Comparison of ENCODE assay signal across 8 cellular contexts in the genomic region with DNA sequence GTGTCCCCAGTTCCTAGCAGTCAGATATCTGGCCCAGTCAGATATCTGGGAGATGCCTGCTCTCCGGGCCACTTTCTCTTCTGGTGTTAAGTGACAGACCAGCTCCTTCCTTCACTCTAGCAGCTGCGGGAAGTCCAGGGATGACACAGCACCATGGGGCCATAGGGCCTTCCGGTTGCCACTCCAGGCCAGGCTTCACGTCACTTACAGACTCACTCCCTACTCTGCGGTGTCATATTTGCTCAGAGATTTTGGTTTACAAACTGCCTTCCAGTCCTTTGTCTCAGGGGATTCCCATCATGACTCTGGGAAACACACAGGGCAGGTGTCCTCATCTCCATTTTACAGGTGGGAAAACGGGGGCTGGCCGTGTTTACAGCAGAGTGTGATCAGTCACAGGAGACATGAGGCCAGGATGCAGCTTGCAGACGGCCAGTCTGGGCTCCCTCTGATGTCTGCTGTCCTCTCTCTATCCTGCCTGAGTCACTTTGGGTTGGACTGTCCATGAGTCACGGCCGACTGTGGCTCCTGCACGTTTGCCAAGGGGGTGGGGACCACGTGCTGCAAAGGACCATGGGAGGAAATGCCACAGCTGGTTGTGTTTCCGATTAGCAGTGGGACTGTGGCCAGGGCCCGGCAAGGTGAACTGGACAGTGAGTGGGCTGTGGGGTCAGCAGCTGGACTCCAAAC. TPM values are rescaled to one million over a fixed set of nuclear protein-coding genes. Genes with fewer than 3 reads are reported as not detected.
DNase-seq lines count a peak whose midpoint lies in the region; ATAC-seq and TF ChIP-seq lines count a peak whose summit lies in the region.

No MANE protein-coding gene starts in this region.

- H3K4me1 ChIP-seq in MM.1S (ENCODE audit: low read length), result peaks cover 9% of the 10 kb centered on the region

- H3K4me3 ChIP-seq in MM.1S (ENCODE audit: low read length), result no peak overlapping the region

- DNase-seq in CMK (ENCODE audit: low read depth), result peak; percentile 72
- no peak for DNase-seq in MM.1S
- peak; percentile 98 for DNase-seq in hepatic stellate cell (ENCODE audit: low spot score)
- no peak for DNase-seq in type B pancreatic cell (ENCODE audit: extremely low spot score, unreplicated experiment)
- no peak for DNase-seq in NCI-H446 (lab: John Stamatoyannopoulos, UW)
- no peak for DNase-seq in Ammon's horn (ENCODE audit: low spot score)

- H4K20me1 ChIP-seq in MM.1S (ENCODE audit: insufficient read depth, low read length), result no peaks in the 10 kb centered on the region

- H3K36me3 Mint-ChIP-seq in stimulated activated memory B cell treated with anti-CD40 and anti-IgM and Interleukin-4, amounts not matched to agents 10 μg/mL and 1 μg/mL and 100 μg/mL, for 72 hours, result peaks cover 6% of the 10 kb centered on the region
- H3K36me3 Mint-ChIP-seq in type B pancreatic cell, result peaks cover 4% of the 10 kb centered on the region

- H3K4me2 ChIP-seq in MM.1S (ENCODE audit: low read depth, low read length), result no peak overlapping the region; the same call in 1 of the 2 replicates

- H3K9me3 ChIP-seq in MM.1S (replicated peaks; ENCODE audit: insufficient read depth, low read length), result no peaks in the 10 kb centered on the region

- H3K9ac ChIP-seq in MM.1S (ENCODE audit: low read length), result no peak overlapping the region

- peaks cover 23% of the 10 kb centered on the region for H3K27me3 Mint-ChIP-seq in stimulated activated memory B cell treated with anti-CD40 and anti-IgM and Interleukin-4, amounts not matched to agents 10 μg/mL and 1 μg/mL and 100 μg/mL, for 72 hours
- peaks cover 5% of the 10 kb centered on the region for H3K27me3 Mint-ChIP-seq in type B pancreatic cell

- peak; percentile 49 for ATAC-seq in stimulated activated memory B cell treated with anti-CD40 and anti-IgM and Interleukin-4, amounts not matched to agents 10 μg/mL and 1 μg/mL and 100 μg/mL, for 72 hours

- H3K27ac ChIP-seq in MM.1S (ENCODE audit: low read length), result no peak overlapping the region
- H3K27ac ChIP-seq in adipose tissue (ENCODE audit: low read depth, low read length), result peak overlapping the region; percentile 88

- no peaks in the 10 kb centered on the region for H3K36me3 ChIP-seq in MM.1S (replicated peaks; ENCODE audit: insufficient read depth, low read length)

- peaks cover 7% of the 10 kb centered on the region for H3K27me3 ChIP-seq in MM.1S (replicated peaks; ENCODE audit: insufficient read depth, low read length)

- no peaks in the 10 kb centered on the region for H3K79me2 ChIP-seq in MM.1S (ENCODE audit: low read length)

- no peak overlapping the region for H3K4me3 Mint-ChIP-seq in stimulated activated memory B cell treated with anti-CD40 and anti-IgM and Interleukin-4, amounts not matched to agents 10 μg/mL and 1 μg/mL and 100 μg/mL, for 72 hours
- no peak overlapping the region for H3K4me3 Mint-ChIP-seq in type B pancreatic cell

- peaks cover 41% of the 10 kb centered on the region for H3K4me1 Mint-ChIP-seq in stimulated activated memory B cell treated with anti-CD40 and anti-IgM and Interleukin-4, amounts not matched to agents 10 μg/mL and 1 μg/mL and 100 μg/mL, for 72 hours
- H3K4me1 Mint-ChIP-seq in type B pancreatic cell (ENCODE audit: unreplicated experiment), result peaks cover 10% of the 10 kb centered on the region

- H2AFZ ChIP-seq in MM.1S (ENCODE audit: low read length), result peak overlapping the region; percentile 56; the same call in 1 of the 2 replicates

- 5 to 30% (median 10%) methylated on average over 14 of the region's 14 CpGs for WGBS in adipose tissue, 3 donors

- H3K9me2 ChIP-seq in MM.1S (replicated peaks; ENCODE audit: insufficient read depth, low read length), result no peaks in the 10 kb centered on the region

- H3F3A ChIP-seq in MM.1S (ENCODE audit: insufficient read depth, low read length), result no peaks in the 10 kb centered on the region

- TF ChIP-seq CTCF in MM.1S (IDR thresholded peaks at IDR 0.05; ENCODE audit: low read length), result no peak
- no peak for TF ChIP-seq CTCF in type B pancreatic cell (conservative IDR thresholded peaks at IDR 0.05)

- H3K27ac Mint-ChIP-seq in stimulated activated memory B cell treated with anti-CD40 and anti-IgM and Interleukin-4, amounts not matched to agents 10 μg/mL and 1 μg/mL and 100 μg/mL, for 72 hours, result peak overlapping the region; percentile 63
- H3K27ac Mint-ChIP-seq in type B pancreatic cell, result no peak overlapping the region

- peaks cover 5% of the 10 kb centered on the region for H3K9me3 Mint-ChIP-seq in stimulated activated memory B cell treated with anti-CD40 and anti-IgM and Interleukin-4, amounts not matched to agents 10 μg/mL and 1 μg/mL and 100 μg/mL, for 72 hours
- peaks cover 5% of the 10 kb centered on the region for H3K9me3 Mint-ChIP-seq in type B pancreatic cell

RNA-seq across cellular contexts. Expression of gene TBC1D22A, which starts 8.2 kb away (rescaled TPM):
- 10 to 100 TPM; 13.3 to 16.7 (median 15.4) TPM for polyA plus RNA-seq in adipose tissue
- total RNA-seq in type B pancreatic cell (ENCODE audit: low replicate concordance), result 16.2 and 24.6 TPM in 2 replicates

RNA-seq across cellular contexts. Expression of gene CERK, which starts 16.2 kb away (rescaled TPM):
- polyA plus RNA-seq in adipose tissue, result 10 to 100 TPM; 14.7 to 27.2 (median 18.6) TPM
- total RNA-seq in type B pancreatic cell (ENCODE audit: low replicate concordance), result 43.3 and 67.5 TPM in 2 replicates

Comparison
In these comparisons a context has a peak if more than half of its experiments do, and no peak if none do; other contexts are left out.
1. DNase-seq: peak in CMK (single experiment) and hepatic stellate cell (single experiment); none in MM.1S (single experiment), type B pancreatic cell (single experiment), NCI-H446 (0 of 2) and Ammon's horn (single experiment).